Comparison of ENCODE assay signal across 17 cellular contexts in genomic region chr11:44765676-44766075, GRCh38. TPM values are rescaled to one million over a fixed set of nuclear protein-coding genes. Genes with fewer than 3 reads are reported as not detected.
DNase-seq lines count a peak whose midpoint lies in the region; ATAC-seq, FAIRE-seq and TF ChIP-seq lines count a peak whose summit lies in the region.
"Had no signal": no experiment of that assay in that cellular context is flagged by ENCODE, and none has a peak within 500 bp of the region (broad histone marks: within the 10 kb centered on the region; RNA-seq: fewer than 3 reads in every experiment).

No MANE protein-coding gene starts in this region.

- H4K20me1 ChIP-seq in endothelial cell of umbilical vein (replicated peaks; ENCODE audit: control insufficient read depth, extremely low read depth, insufficient read depth, low read length): no peaks in the 10 kb centered on the region

- intact Hi-C loops in cardiac septum (cut with DNase I): loop anchor here (2.0 to 5.0 kb wide), 2 partner anchors 39 to 138 kb away; partner anchors contain the start of gene TSPAN18
- intact Hi-C loops in endothelial cell of umbilical vein (cut with micrococcal nuclease): loop anchor here (1.0 to 2.0 kb wide), 3 partner anchors 10 to 143 kb away; no protein-coding TSS in a partner anchor
- intact Hi-C loops in uterus (cut with DNase I; ENCODE audit: low total_unique reads): no loop called here

- TF ChIP-seq CTCF in right atrium auricular region (IDR thresholded peaks at IDR 0.05): no peak
- no peak for TF ChIP-seq CTCF in endothelial cell of umbilical vein (IDR thresholded peaks at IDR 0.05; ENCODE audit: extremely low read depth in 1 of 2, insufficient read depth in 1 of 2, low read depth in 1 of 2, low read length in 2 of 2)
- TF ChIP-seq CTCF in nephron (IDR thresholded peaks at IDR 0.05; ENCODE audit: unreplicated experiment in 3 of 3): no peak
- TF ChIP-seq CTCF in uterus (IDR thresholded peaks at IDR 0.05): no peak

- dilution Hi-C loops in endothelial cell of umbilical vein (cut with MboI; ENCODE audit: extremely low pct_ligation_motif_present, low sequenced_read_pairs): no loop called here

- H3K27me3 Mint-ChIP-seq in nephron (ENCODE audit: low read depth): no peaks in the 10 kb centered on the region

- H3K4me3 Mint-ChIP-seq in nephron: peak overlapping the region in 1 of 3 experiments; percentile 62
- H3K4me3 Mint-ChIP-seq: activated naive CD4-positive, alpha-beta T cell treated with anti-CD3 and anti-CD28 coated beads for 36 hours had no signal

- CTCF ChIA-PET in endothelial cell of umbilical vein (lab: Charles Lee): interaction anchor here (0.6 to 2.7 kb wide), 6 partner anchors 10 to 146 kb away, joined by 3 to 18 read pairs (median 7); no protein-coding TSS in a partner anchor

- TF ChIP-seq POLR2A in endothelial cell of umbilical vein (IDR thresholded peaks at IDR 0.05; ENCODE audit: low read depth, low read length): no peak
- TF ChIP-seq POLR2A in uterus (IDR thresholded peaks at IDR 0.05): no peak

- peak overlapping the region; percentile 83 to 90 for H3K27ac ChIP-seq in right atrium auricular region
- H3K27ac ChIP-seq in endothelial cell of umbilical vein (ENCODE audit: insufficient read depth, low read depth, low read length): peak overlapping the region; percentile 68
- peak overlapping the region; percentile 84 to 87 for H3K27ac ChIP-seq in uterus

- H3K4me1 ChIP-seq in right atrium auricular region (peaks cover 0 to 77% of the 10 kb centered on the region in 2 donors), endothelial cell of umbilical vein (ENCODE audit: control insufficient read depth, extremely low read depth, insufficient read depth, low read length) (peaks cover 40% of the 10 kb centered on the region), uterus (peaks cover 0 to 21% of the 10 kb centered on the region in 2 donors)

- H3K9ac ChIP-seq in endothelial cell of umbilical vein (replicated peaks; ENCODE audit: extremely low read depth, insufficient read depth, low read length): peak overlapping the region; percentile 51

- H3K4me1 Mint-ChIP-seq in nephron: peaks cover 77% of the 10 kb centered on the region

- H3K4me2 ChIP-seq in endothelial cell of umbilical vein (ENCODE audit: insufficient read depth, low read length): no peak overlapping the region

- H3K9me3 ChIP-seq in right atrium auricular region (no peaks in the 10 kb centered on the region), endothelial cell of umbilical vein (replicated peaks; ENCODE audit: control insufficient read depth, insufficient read depth, low read length) (no peaks in the 10 kb centered on the region), uterus (no peaks in the 10 kb centered on the region)
- H3K9me3 ChIP-seq: thyroid gland had no signal

- H3K79me2 ChIP-seq in endothelial cell of umbilical vein (ENCODE audit: control insufficient read depth, insufficient read depth, low read length): no peaks in the 10 kb centered on the region

- H2AFZ ChIP-seq in endothelial cell of umbilical vein (ENCODE audit: low read depth, low read length): no peak overlapping the region

- H3K36me3 ChIP-seq in right atrium auricular region (peaks cover 6% of the 10 kb centered on the region), endothelial cell of umbilical vein (ENCODE audit: control insufficient read depth in 2 of 2, extremely low read depth in 1 of 2, insufficient read depth in 2 of 2, low read length in 2 of 2) (peaks cover 0 to 11% of the 10 kb centered on the region in 2 experiments), uterus (no peaks in the 10 kb centered on the region)
- H3K36me3 ChIP-seq: thyroid gland had no signal

- H3K27me3 ChIP-seq in right atrium auricular region (no peaks in the 10 kb centered on the region), endothelial cell of umbilical vein (ENCODE audit: control insufficient read depth in 2 of 2, insufficient read depth in 2 of 2, low read length in 2 of 2) (no peaks in the 10 kb centered on the region), uterus (no peaks in the 10 kb centered on the region)
- H3K27me3 ChIP-seq: thyroid gland had no signal

- no peak for FAIRE-seq in endothelial cell of umbilical vein (lab: Jason Lieb, UNC)
- FAIRE-seq: keratinocyte had no signal

- peak overlapping the region; percentile 95 to 97 (median 96) for H3K27ac Mint-ChIP-seq in nephron
- H3K27ac Mint-ChIP-seq: activated naive CD4-positive, alpha-beta T cell treated with anti-CD3 and anti-CD28 coated beads for 36 hours had no signal

- H3K36me3 Mint-ChIP-seq in nephron (ENCODE audit: low read depth): peaks cover 41% of the 10 kb centered on the region

- peaks cover 16% of the 10 kb centered on the region for H3K9me3 Mint-ChIP-seq in nephron

- no peaks in the 10 kb centered on the region for H3K9me1 ChIP-seq in endothelial cell of umbilical vein (replicated peaks; ENCODE audit: control insufficient read depth, extremely low read depth, insufficient read depth, low read length)

- no peak overlapping the region for H3K4me3 ChIP-seq in right atrium auricular region
- no peak overlapping the region for H3K4me3 ChIP-seq in endothelial cell of umbilical vein (replicated peaks in 1 of 3; ENCODE audit: insufficient read depth in 1 of 3, low read depth in 1 of 3, low read length in 3 of 3)
- no peak overlapping the region for H3K4me3 ChIP-seq in uterus
- H3K4me3 ChIP-seq: thyroid gland had no signal

- POLR2A ChIA-PET in endothelial cell of umbilical vein (lab: Charles Lee): no interaction called here

- BruUV-seq in endothelial cell of umbilical vein (replicated peaks; lab: Mats Ljungman, UMichigan): no TSS peak

- DNase-seq in right atrium auricular region (ENCODE audit: low spot score) (no peak), cardiac septum (ENCODE audit: low spot score) (no peak), endothelial cell of umbilical vein (ENCODE audit: low read depth, low spot score) (no peak), uterus (no peak), HuH-7 (ENCODE audit: low spot score) (no peak), Kasumi-1 (lab: John Stamatoyannopoulos, UW) (no peak)
- DNase-seq: activated naive CD4-positive, alpha-beta T cell treated with anti-CD3 and anti-CD28 coated beads for 36 hours; central memory CD4-positive, alpha-beta T cell; GF-D8; NCI-H2029; RPMI8226; stimulated activated CD4-positive, alpha-beta T cell treated with anti-CD3 and anti-CD28 coated beads, Interleukin-1b, Interleukin-23, amount 100 ng/mL, for 48 hours had no signal

- no peak for ATAC-seq in HG03045 (IDR thresholded peaks at IDR 0.05; ENCODE audit: unreplicated experiment)
- ATAC-seq: activated CD4-positive, CD25-positive, alpha-beta regulatory T cell treated with anti-CD3 and anti-CD28 coated beads, Interleukin-2, amount 50 U/mL, for 24 hours had no signal

TF ChIP-seq in endothelial cell of umbilical vein, 7 proteins besides CTCF, POLR2A, EP300 and RAD21:
- TF ChIP-seq POLR2AphosphoS5 (IDR thresholded peaks at IDR 0.05; ENCODE audit: insufficient read depth, low read depth, low read length) (no peak), JUN (IDR thresholded peaks at IDR 0.05; ENCODE audit: borderline replicate concordance, insufficient read depth, insufficient read length, low read depth) (no peak), EZH2 (IDR thresholded peaks at IDR 0.05; ENCODE audit: borderline replicate concordance, low read depth, low read length, severe bottlenecking) (no peak), MAX (IDR thresholded peaks at IDR 0.05; ENCODE audit: insufficient read depth, insufficient read length) (no peak), GATA2 (IDR thresholded peaks at IDR 0.05; ENCODE audit: insufficient read depth, insufficient read length, low read depth, low read length) (no peak), MYC (IDR thresholded peaks at IDR 0.05; ENCODE audit: low read depth, low read length) (no peak), FOS (IDR thresholded peaks at IDR 0.05; ENCODE audit: borderline replicate concordance, insufficient read depth, low read length) (no peak)

RNA-seq across cellular contexts. Expression of gene TSPAN18, which starts 38.9 kb away (rescaled TPM):
- 10 to 100 TPM; 76.3 to 79.3 TPM for total RNA-seq in right atrium auricular region
- total RNA-seq in cardiac septum: 153 TPM
- 65.3 and 118 TPM in 2 replicates for total RNA-seq in endothelial cell of umbilical vein
- 32.0 and 32.2 TPM in 2 replicates for polyA plus RNA-seq in endothelial cell of umbilical vein
- 33.8 and 34.6 TPM in 2 replicates for polyA plus RNA-seq in endothelial cell of umbilical vein (2011; cell fraction: cytosol; rRNA removed)
- 35.4 and 41.3 TPM in 2 replicates for polyA plus RNA-seq in endothelial cell of umbilical vein (2011; cell fraction: nucleus; rRNA removed)
- 47.4 and 77.2 TPM in 2 replicates for polyA plus RNA-seq in endothelial cell of umbilical vein (2012)
- polyA minus RNA-seq in endothelial cell of umbilical vein: 36.1 and 38.9 TPM in 2 replicates
- not detected for polyA minus RNA-seq in endothelial cell of umbilical vein (2011; cell fraction: cytosol; rRNA and poly(A)+ RNA removed)
- 37.1 and 37.9 TPM in 2 replicates for polyA minus RNA-seq in endothelial cell of umbilical vein (2011; cell fraction: nucleus; rRNA and poly(A)+ RNA removed)
- total RNA-seq in uterus: 100 to 1,000 TPM in 1 of 4 donors, 10 to 100 TPM in 1, 1 to 10 TPM in 2; 1.2 to 117 (median 20.1) TPM
- polyA plus RNA-seq: keratinocyte had no signal
